Comparison of ENCODE assay signal across 8 cellular contexts in the genomic region with DNA sequence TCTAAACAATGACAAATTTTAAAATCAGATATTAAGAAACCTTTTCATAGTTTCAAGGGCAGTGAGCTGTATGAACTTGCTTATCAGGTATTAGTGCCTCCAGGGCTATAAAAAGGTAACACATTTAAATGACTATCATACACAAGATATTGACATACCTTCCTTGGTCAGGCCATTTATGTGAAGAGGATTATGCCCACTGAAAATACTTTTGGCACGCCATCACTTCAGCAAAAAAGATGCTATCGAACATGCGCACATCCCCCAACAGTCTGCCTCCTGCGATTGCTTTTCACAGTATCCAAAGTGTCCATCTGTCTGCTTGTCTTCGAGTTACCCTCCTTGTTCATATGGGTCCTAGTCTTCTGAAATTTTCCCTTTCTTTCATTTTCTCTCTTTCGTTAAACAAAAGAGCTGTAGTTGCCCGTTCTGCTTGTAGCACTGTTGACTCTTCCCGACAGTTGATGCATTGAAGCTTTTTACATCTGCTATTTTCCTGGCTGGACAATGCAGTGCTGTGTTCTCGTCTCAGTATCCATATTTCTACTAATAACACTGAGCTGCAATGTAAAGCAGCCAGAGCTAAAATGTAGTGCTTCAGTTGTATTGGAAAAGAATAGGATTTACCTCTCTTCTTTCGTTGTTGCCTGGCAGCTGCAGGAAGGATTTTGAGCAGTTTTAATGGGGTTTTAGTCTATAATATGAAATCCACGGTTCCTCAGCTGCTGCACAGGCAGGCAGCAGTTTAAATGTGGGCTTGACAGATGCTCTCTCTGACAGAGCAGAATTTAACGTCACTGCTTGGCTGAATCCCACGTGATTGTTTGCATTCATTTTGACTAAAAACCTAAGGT. TPM values are rescaled to one million over a fixed set of nuclear protein-coding genes. Genes with fewer than 3 reads are reported as not detected.
A peak's percentile ranks its signal among the peaks of the same experiment; 100 is the strongest.
DNase-seq lines count a peak whose midpoint lies in the region; FAIRE-seq and TF ChIP-seq lines count a peak whose summit lies in the region.

A gene with protein sequence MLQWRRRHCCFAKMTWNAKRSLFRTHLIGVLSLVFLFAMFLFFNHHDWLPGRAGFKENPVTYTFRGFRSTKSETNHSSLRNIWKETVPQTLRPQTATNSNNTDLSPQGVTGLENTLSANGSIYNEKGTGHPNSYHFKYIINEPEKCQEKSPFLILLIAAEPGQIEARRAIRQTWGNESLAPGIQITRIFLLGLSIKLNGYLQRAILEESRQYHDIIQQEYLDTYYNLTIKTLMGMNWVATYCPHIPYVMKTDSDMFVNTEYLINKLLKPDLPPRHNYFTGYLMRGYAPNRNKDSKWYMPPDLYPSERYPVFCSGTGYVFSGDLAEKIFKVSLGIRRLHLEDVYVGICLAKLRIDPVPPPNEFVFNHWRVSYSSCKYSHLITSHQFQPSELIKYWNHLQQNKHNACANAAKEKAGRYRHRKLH (minus strand): TSS at position 753 of the 854 bp plus-strand sequence. CDS start 5,051 bp downstream, outside the sequence.

- no peak for TF ChIP-seq CTCF in left ventricle myocardium inferior (IDR thresholded peaks at IDR 0.05; ENCODE audit: borderline replicate concordance)

- no peaks in the 10 kb centered on the region for H3K9me3 ChIP-seq in left ventricle myocardium inferior (replicated peaks)

- intact Hi-C loops in left ventricle myocardium inferior (cut with micrococcal nuclease): loop anchor here (10.0 kb wide), 1 partner anchor 1109 kb away; no protein-coding TSS in a partner anchor

- H3K4me1 ChIP-seq in left ventricle myocardium inferior: peaks cover 95% of the 10 kb centered on the region
- peaks cover 33% of the 10 kb centered on the region for H3K4me1 ChIP-seq in rectal smooth muscle tissue (ENCODE audit: control insufficient read depth, insufficient read depth, low read length)

- DNase-seq in GM18507 (ENCODE audit: extremely low spot score, insufficient read length, low read depth): no peak
- peak; percentile 69 for DNase-seq in NCI-H2171 (lab: John Stamatoyannopoulos, UW)
- peak; percentile 50 for DNase-seq in amniotic epithelial cell (ENCODE audit: low read depth)
- DNase-seq in left ventricle myocardium inferior: no peak
- no peak for DNase-seq in NOMO-1 treated with DMSO at 0.1 percent for 48 hours (lab: John Stamatoyannopoulos, UW; ENCODE audit: unreplicated experiment)
- no peak for DNase-seq in AML-193 (lab: John Stamatoyannopoulos, UW)
- DNase-seq in SIG-M5 treated with dmso at 0.1 percent for 504 hours (lab: John Stamatoyannopoulos, UW; ENCODE audit: unreplicated experiment): no peak

- H3K4me3 ChIP-seq in left ventricle myocardium inferior: peak within 1 kb of the TSS; percentile 65
- peak within 1 kb of the TSS; percentile 44 for H3K4me3 ChIP-seq in rectal smooth muscle tissue (ENCODE audit: low read length)

- H3K9ac ChIP-seq in rectal smooth muscle tissue (ENCODE audit: low read length): no peak within 1 kb of the TSS

- no peaks in the 10 kb centered on the region for H3K27me3 ChIP-seq in left ventricle myocardium inferior (ENCODE audit: low read depth)
- H3K27me3 ChIP-seq in rectal smooth muscle tissue (ENCODE audit: control insufficient read depth, insufficient read depth, low read length): no peaks in the 10 kb centered on the region

- H3K27ac ChIP-seq in left ventricle myocardium inferior (replicated peaks): peak within 1 kb of the TSS; percentile 84
- peak within 1 kb of the TSS; percentile 20 for H3K27ac ChIP-seq in rectal smooth muscle tissue (ENCODE audit: low read depth, low read length)

- peak; percentile 47 for FAIRE-seq in GM18507 (lab: Jason Lieb, UNC)

- H3K36me3 ChIP-seq in left ventricle myocardium inferior (no peaks in the 10 kb centered on the region), rectal smooth muscle tissue (ENCODE audit: control insufficient read depth, insufficient read depth, low read length) (no peaks in the 10 kb centered on the region)

RNA-seq across cellular contexts. Expression of the gene that starts here (rescaled TPM):
- total RNA-seq in left ventricle myocardium inferior: 77.2 TPM

Comparison
In these comparisons a context has a peak if more than half of its experiments do, and no peak if none do; other contexts are left out.
1. DNase-seq: peak in NCI-H2171 (single experiment) and amniotic epithelial cell (single experiment); none in GM18507 (single experiment), left ventricle myocardium inferior (single experiment), NOMO-1 treated with DMSO at 0.1 percent for 48 hours (single experiment), AML-193 (0 of 2) and SIG-M5 treated with dmso at 0.1 percent for 504 hours (single experiment).